ENCODE assay signal across 1 cellular context in genomic region chr12:6542209-6543009, GRCh38.
TF ChIP-seq lines count a peak whose summit lies in the region.

No MANE protein-coding gene starts in this region.

TF ChIP-seq in HepG2, 621 proteins besides CTCF, POLR2A, EP300 and RAD21 (continued from another document):
- TF ChIP-seq ZNF263 (CRISPR knock-in tag; IDR thresholded peaks at IDR 0.05) (peak; percentile 7; the same call in 1 of the 2 replicates), ZNF761 (CRISPR knock-in tag; conservative IDR thresholded peaks at IDR 0.05) (no peak), MIXL1 (CRISPR knock-in tag; IDR thresholded peaks at IDR 0.05) (peak; percentile 79; the same call in 1 of the 2 replicates), ZNF629 (CRISPR knock-in tag; conservative IDR thresholded peaks at IDR 0.05) (peak; percentile 98), FOXA1 (IDR thresholded peaks at IDR 0.05) (no peak), FOXA1 (CRISPR knock-in tag; IDR thresholded peaks at IDR 0.05) (peak; percentile 52), ZMYM4 (CRISPR knock-in tag; IDR thresholded peaks at IDR 0.05) (peak; percentile 46; the same call in 1 of the 2 replicates), KLF11 (CRISPR knock-in tag; IDR thresholded peaks at IDR 0.05) (no peak), HOXA3 (CRISPR knock-in tag; IDR thresholded peaks at IDR 0.05) (peak; percentile 86), ZNF574 (CRISPR knock-in tag; IDR thresholded peaks at IDR 0.05) (peak; percentile 84), ZNF501 (CRISPR knock-in tag; IDR thresholded peaks at IDR 0.05) (peak; percentile 77; the same call in 1 of the 2 replicates), ONECUT2 (CRISPR knock-in tag; IDR thresholded peaks at IDR 0.05) (no peak), NCOA2 (CRISPR knock-in tag; IDR thresholded peaks at IDR 0.05) (peak; percentile 79), ZNF33B (CRISPR knock-in tag; IDR thresholded peaks at IDR 0.05) (peak; percentile 40; the same call in 1 of the 2 replicates)
- TF ChIP-seq, protein P1, sequence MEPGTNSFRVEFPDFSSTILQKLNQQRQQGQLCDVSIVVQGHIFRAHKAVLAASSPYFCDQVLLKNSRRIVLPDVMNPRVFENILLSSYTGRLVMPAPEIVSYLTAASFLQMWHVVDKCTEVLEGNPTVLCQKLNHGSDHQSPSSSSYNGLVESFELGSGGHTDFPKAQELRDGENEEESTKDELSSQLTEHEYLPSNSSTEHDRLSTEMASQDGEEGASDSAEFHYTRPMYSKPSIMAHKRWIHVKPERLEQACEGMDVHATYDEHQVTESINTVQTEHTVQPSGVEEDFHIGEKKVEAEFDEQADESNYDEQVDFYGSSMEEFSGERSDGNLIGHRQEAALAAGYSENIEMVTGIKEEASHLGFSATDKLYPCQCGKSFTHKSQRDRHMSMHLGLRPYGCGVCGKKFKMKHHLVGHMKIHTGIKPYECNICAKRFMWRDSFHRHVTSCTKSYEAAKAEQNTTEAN (CRISPR knock-in tag; conservative IDR thresholded peaks at IDR 0.05): 0 out of 2 replicates have a peak, but pooled peaks have one; percentile 27
- TF ChIP-seq, protein P2, sequence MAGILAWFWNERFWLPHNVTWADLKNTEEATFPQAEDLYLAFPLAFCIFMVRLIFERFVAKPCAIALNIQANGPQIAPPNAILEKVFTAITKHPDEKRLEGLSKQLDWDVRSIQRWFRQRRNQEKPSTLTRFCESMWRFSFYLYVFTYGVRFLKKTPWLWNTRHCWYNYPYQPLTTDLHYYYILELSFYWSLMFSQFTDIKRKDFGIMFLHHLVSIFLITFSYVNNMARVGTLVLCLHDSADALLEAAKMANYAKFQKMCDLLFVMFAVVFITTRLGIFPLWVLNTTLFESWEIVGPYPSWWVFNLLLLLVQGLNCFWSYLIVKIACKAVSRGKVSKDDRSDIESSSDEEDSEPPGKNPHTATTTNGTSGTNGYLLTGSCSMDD (CRISPR knock-in tag; IDR thresholded peaks at IDR 0.05): no peak
